8 cellular contexts compared by ENCODE assay signal in genomic region chr22:37608477-37609239, GRCh38. TPM values are rescaled to one million over a fixed set of nuclear protein-coding genes. Genes with fewer than 3 reads are reported as not detected.
DNase-seq lines count a peak whose midpoint lies in the region; ATAC-seq and TF ChIP-seq lines count a peak whose summit lies in the region.

Gene GGA1 (plus strand): TSS chr22:37608834. CDS start chr22:37608861, 27 bp downstream.

- peak within 1 kb of the TSS; percentile 89 for H3K27ac ChIP-seq in suprapubic skin

- H3K9me3 ChIP-seq in suprapubic skin = no peaks in the 10 kb centered on the region

- no peaks in the 10 kb centered on the region for H3K27me3 ChIP-seq in suprapubic skin

- H3K9me3 Mint-ChIP-seq in activated naive CD4-positive, alpha-beta T cell treated with anti-CD3 and anti-CD28 coated beads, Interleukin-2, amount 50 U/mL, for 72 hours = no peaks in the 10 kb centered on the region

- H3K27ac Mint-ChIP-seq in activated naive CD4-positive, alpha-beta T cell treated with anti-CD3 and anti-CD28 coated beads, Interleukin-2, amount 50 U/mL, for 72 hours = peak within 1 kb of the TSS; percentile 88 to 95

- POLR2A ChIA-PET in GM10248 (lab: Yijun Ruan, JAX) = interaction anchor here (0.5 to 1.7 kb wide), 12 partner anchors 16 to 1679 kb away, joined by 3 to 10 read pairs (median 4); partner anchors contain the start of genes LGALS1, LGALS2 and PDXP

- CTCF ChIA-PET in GM10248 (lab: Yijun Ruan, JAX) = interaction anchor here (0.8 to 12.9 kb wide), 23 partner anchors 8 to 303 kb away, joined by 3 to 190 read pairs (median 8); partner anchors contain the start of gene NOL12

- TF ChIP-seq EP300 in suprapubic skin (IDR thresholded peaks at IDR 0.05) = no peak

- no peaks in the 10 kb centered on the region for H3K36me3 ChIP-seq in suprapubic skin

- peak; percentile 70 for ATAC-seq in HG02623 (IDR thresholded peaks at IDR 0.05; ENCODE audit: unreplicated experiment)
- peak; percentile 85 to 88 for ATAC-seq in activated naive CD4-positive, alpha-beta T cell treated with anti-CD3 and anti-CD28 coated beads, Interleukin-2, amount 50 U/mL, for 72 hours

- peak; percentile 97 for DNase-seq in GM10248 (ENCODE audit: extremely low spot score)
- DNase-seq in NCI-H1105 (lab: John Stamatoyannopoulos, UW) = peak; percentile 96
- DNase-seq in SKM-1 (lab: John Stamatoyannopoulos, UW; ENCODE audit: unreplicated experiment) = peak; percentile 98
- DNase-seq in activated naive CD4-positive, alpha-beta T cell treated with anti-CD3 and anti-CD28 coated beads, Interleukin-2, amount 50 U/mL, for 72 hours (ENCODE audit: low spot score in 2 of 2) = peak; percentile 94 to 99
- DNase-seq in globus pallidus (ENCODE audit: low spot score) = peak; percentile 97
- DNase-seq in occipital lobe (lab: John Stamatoyannopoulos, UW) = peak; percentile 96
- DNase-seq in suprapubic skin (ENCODE audit: low spot score in 2 of 2) = peak; percentile 97

- TF ChIP-seq CTCF in GM10248 (IDR thresholded peaks at IDR 0.05; ENCODE audit: control extremely low read depth, extremely low read depth, low read depth, missing control alignments) = no peak
- no peak for TF ChIP-seq CTCF in suprapubic skin (IDR thresholded peaks at IDR 0.05)

- peaks cover 7% of the 10 kb centered on the region in 2 donors for H3K36me3 Mint-ChIP-seq in activated naive CD4-positive, alpha-beta T cell treated with anti-CD3 and anti-CD28 coated beads, Interleukin-2, amount 50 U/mL, for 72 hours

- TF ChIP-seq POLR2A in suprapubic skin (IDR thresholded peaks at IDR 0.05) = no peak

- 0% methylated on average over 17 of the region's 82 CpGs for WGBS in suprapubic skin

- H3K4me3 ChIP-seq in suprapubic skin = peak within 1 kb of the TSS; percentile 85

- H3K4me1 ChIP-seq in suprapubic skin = peaks cover 63% of the 10 kb centered on the region

RNA-seq across cellular contexts. Expression of gene GGA1, which starts in this region (rescaled TPM):
- 10 to 100 TPM; 68.8 to 83.9 TPM for total RNA-seq in activated naive CD4-positive, alpha-beta T cell treated with anti-CD3 and anti-CD28 coated beads, Interleukin-2, amount 50 U/mL, for 72 hours
- total RNA-seq in occipital lobe (32.0 TPM), suprapubic skin (100 to 1,000 TPM in 1 of 4 donors, 10 to 100 TPM in 3; 52.8 to 124 (median 65.3) TPM)

Comparison
In these comparisons a context has a peak if more than half of its experiments do, and no peak if none do; other contexts are left out.
1. Peak in every context shown above with its lines: DNase-seq, ATAC-seq, H3K4me3 ChIP-seq and H3K27ac ChIP-seq.